Comparison of ENCODE assay signal across 8 cellular contexts in the genomic region with DNA sequence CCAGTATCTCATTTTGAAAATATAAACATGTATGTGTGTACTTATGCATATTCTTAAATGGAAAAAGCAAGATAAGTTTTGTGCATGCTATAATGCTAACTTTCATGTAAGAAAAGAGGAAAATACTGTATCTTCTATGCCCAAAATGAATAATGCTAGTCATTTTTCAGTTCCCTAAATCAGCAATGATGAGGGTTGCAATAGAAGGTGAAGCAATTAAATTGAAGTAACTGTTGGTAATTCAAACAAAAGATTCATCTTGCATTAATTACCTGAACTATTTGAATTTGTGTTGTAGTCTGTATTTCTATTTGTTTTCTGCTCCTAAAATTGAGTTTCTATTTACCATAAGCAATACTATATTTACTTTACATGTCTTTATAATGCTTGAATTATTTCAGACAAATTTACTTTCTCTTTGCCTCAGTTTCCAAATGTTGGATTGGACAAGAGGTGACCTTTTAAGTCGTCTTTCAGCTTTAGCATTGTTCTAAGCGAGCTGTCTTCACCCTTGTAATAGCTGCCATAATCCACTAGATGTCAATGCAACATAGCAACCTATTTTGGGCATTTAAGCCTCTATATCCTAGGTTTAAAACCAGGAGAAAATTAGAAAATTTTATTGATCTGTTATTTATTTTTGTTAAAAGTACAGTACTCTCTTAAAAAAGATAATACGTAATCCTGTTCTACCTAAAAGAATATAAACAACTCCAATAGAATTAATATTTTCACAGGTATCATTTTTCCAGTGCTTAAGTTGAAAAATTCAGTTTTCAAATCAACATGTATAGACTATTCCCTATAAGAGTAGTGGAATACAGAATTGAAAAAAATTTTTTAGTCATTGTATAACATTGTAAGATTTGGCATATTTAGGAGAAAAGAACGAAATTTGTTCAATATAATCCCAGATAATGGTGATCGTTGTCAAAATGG. TPM values are rescaled to one million over a fixed set of nuclear protein-coding genes. Genes with fewer than 3 reads are reported as not detected.
DNase-seq lines count a peak whose midpoint lies in the region; ATAC-seq and TF ChIP-seq lines count a peak whose summit lies in the region.

No MANE protein-coding gene starts in this region.

- no peak overlapping the region for H3K27ac Mint-ChIP-seq in endodermal cell

- no TSS peak for BruUV-seq in Panc1 (replicated peaks; lab: Mats Ljungman, UMichigan)

- no peaks in the 10 kb centered on the region for H3K9me3 Mint-ChIP-seq in endodermal cell

- H3K4me3 ChIP-seq in HL-60 (replicated peaks; ENCODE audit: insufficient read depth, low read length) (no peak overlapping the region), Panc1 (ENCODE audit: low read depth in 2 of 2, low read length in 2 of 2) (no peak overlapping the region), endodermal cell (ENCODE audit: low read length) (no peak overlapping the region)

- H3K27me3 ChIP-seq in HL-60 (ENCODE audit: insufficient read depth, poor library complexity, severe bottlenecking) (no peaks in the 10 kb centered on the region), Panc1 (ENCODE audit: control insufficient read depth, insufficient read depth, low read length) (no peaks in the 10 kb centered on the region), endodermal cell (ENCODE audit: control insufficient read depth, insufficient read depth, low read length, poor library complexity, severe bottlenecking) (no peaks in the 10 kb centered on the region)

- peaks cover 2% of the 10 kb centered on the region for H3K4me1 Mint-ChIP-seq in endodermal cell

- DNase-seq in SIG-M5 treated with dmso at 0.1 percent for 504 hours (lab: John Stamatoyannopoulos, UW; ENCODE audit: unreplicated experiment) (peak; percentile 47), SIG-M5 (lab: John Stamatoyannopoulos, UW) (no peak), HL-60 (ENCODE audit: low read depth in 1 of 2, low spot score in 1 of 2) (peak in 1 of 2 experiments; percentile 38), Panc1 (ENCODE audit: low read depth, low spot score) (peak; percentile 42), endodermal cell (no peak), middle frontal gyrus (ENCODE audit: extremely low spot score, low spot score) (peak; percentile 46)

- no peaks in the 10 kb centered on the region for H3K27me3 Mint-ChIP-seq in endodermal cell (ENCODE audit: insufficient read depth)

- H3K4me1 ChIP-seq in Panc1 (ENCODE audit: control insufficient read depth, insufficient read depth, low read length) (no peaks in the 10 kb centered on the region), endodermal cell (ENCODE audit: control insufficient read depth, insufficient read depth, low read length) (no peaks in the 10 kb centered on the region)

- H3K9ac ChIP-seq in endodermal cell (ENCODE audit: extremely low read depth, low read length, poor library complexity, severe bottlenecking): no peak overlapping the region

- TF ChIP-seq CTCF in HL-60 (IDR thresholded peaks at IDR 0.05; ENCODE audit: insufficient read depth, low read length): peak; percentile 81
- peak; percentile 86; the same call in 1 of the 2 replicates for TF ChIP-seq CTCF in Panc1 (IDR thresholded peaks at IDR 0.05)
- peak; percentile 93 for TF ChIP-seq CTCF in endodermal cell (conservative IDR thresholded peaks at IDR 0.05)

- 19 to 20% methylated on average over 2 to 3 of the region's 5 CpGs for WGBS in endodermal cell (ENCODE audit: insufficient coverage in 1 of 2, insufficient read length in 1 of 2), 2 experiments

- in situ Hi-C loops in Panc1 (cut with HindIII; ENCODE audit: low pct_unique_long_range_greater_than_20kb, low sequenced_read_pairs): no loop called here

- POLR2A ChIA-PET in Panc1 (lab: Charles Lee): no interaction called here

- no peaks in the 10 kb centered on the region for H3K9me3 ChIP-seq in Panc1 (ENCODE audit: control insufficient read depth, insufficient read depth, low read depth, low read length)
- H3K9me3 ChIP-seq in endodermal cell (ENCODE audit: control insufficient read depth, low read length): no peaks in the 10 kb centered on the region

- H3K36me3 ChIP-seq in Panc1 (ENCODE audit: control insufficient read depth, insufficient read depth, low read length) (no peaks in the 10 kb centered on the region; the same call in 1 of the 2 replicates), endodermal cell (ENCODE audit: control insufficient read depth, insufficient read depth, low read length) (no peaks in the 10 kb centered on the region)

- H3K4me3 Mint-ChIP-seq in endodermal cell: no peak overlapping the region

- CTCF ChIA-PET in Panc1 (lab: Charles Lee): interaction anchor here (0.5 to 1.2 kb wide), 5 partner anchors 9 to 177 kb away, joined by 3 to 10 read pairs (median 3); no protein-coding TSS in a partner anchor

- ATAC-seq in Panc1: peak; percentile 86
- ATAC-seq in GM19035 (IDR thresholded peaks at IDR 0.05; ENCODE audit: unreplicated experiment): no peak
- ATAC-seq in HG02642 (IDR thresholded peaks at IDR 0.05; ENCODE audit: poor library complexity, unreplicated experiment): no peak

- intact Hi-C loops in Panc1 (cut with micrococcal nuclease; ENCODE audit: unreplicated experiment): loop anchor here (1.0 to 5.0 kb wide), 3 partner anchors 43 to 370 kb away; no protein-coding TSS in a partner anchor

- H3K27ac ChIP-seq in HL-60 (replicated peaks) (no peak overlapping the region), Panc1 (ENCODE audit: low read length) (no peak overlapping the region), endodermal cell (ENCODE audit: low read depth, low read length) (no peak overlapping the region)

- no peaks in the 10 kb centered on the region for H3K36me3 Mint-ChIP-seq in endodermal cell (ENCODE audit: low read depth)

RNA-seq across cellular contexts. Expression of gene IFNGR1, which starts 52.3 kb away (rescaled TPM):
- total RNA-seq in Panc1 (2021; ENCODE audit: unreplicated experiment): 23.4 TPM
- polyA plus RNA-seq in Panc1 (2012; ENCODE audit: insufficient read length): 20.8 TPM
- total RNA-seq in endodermal cell: 10 to 100 TPM; 23.7 to 30.2 TPM
- polyA plus RNA-seq in endodermal cell (2013, experiment 1 of 2): 38.7 TPM
- polyA plus RNA-seq in endodermal cell (2013, experiment 2 of 2): 34.8 TPM

Comparison
In these comparisons a context has a peak if more than half of its experiments do, and no peak if none do; other contexts are left out.
1. DNase-seq: peak in SIG-M5 treated with dmso at 0.1 percent for 504 hours (single experiment), Panc1 (single experiment) and middle frontal gyrus (single experiment); none in SIG-M5 (single experiment) and endodermal cell (single experiment).
2. Peak in every context shown above with its lines, with median percentiles within 50 percentile points of each other: CTCF ChIP-seq.